ENCODE assay signal across 8 cellular contexts in the genomic region with DNA sequence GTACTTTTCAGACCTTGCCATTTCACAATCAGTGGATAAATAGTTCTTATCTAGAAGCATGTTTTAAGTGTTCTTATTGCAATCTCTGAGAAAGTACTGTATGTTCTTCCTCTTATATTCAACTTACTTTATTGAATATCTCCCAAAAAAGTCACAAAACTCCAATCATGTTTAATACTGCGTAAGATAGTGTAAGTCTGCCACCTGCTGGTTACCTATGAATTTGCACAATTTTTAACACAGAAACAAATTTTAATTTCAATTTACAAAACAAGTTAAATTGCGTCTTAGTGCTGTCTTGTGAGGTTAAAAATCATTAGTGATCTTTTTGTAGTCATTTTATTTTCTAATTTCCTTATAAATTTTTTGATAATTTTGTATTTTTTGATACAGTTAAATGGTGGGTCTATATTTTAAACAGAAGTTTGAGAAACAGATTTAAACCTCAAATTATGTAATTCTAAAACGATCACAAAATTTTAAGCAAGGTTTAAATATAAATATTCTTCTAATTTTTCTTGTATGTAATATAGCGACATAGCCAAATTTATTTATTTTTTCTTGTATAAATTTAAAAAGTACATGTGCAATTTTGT.
DNase-seq lines count a peak whose midpoint lies in the region; ATAC-seq and TF ChIP-seq lines count a peak whose summit lies in the region.

No MANE protein-coding gene starts in this region.

- no peaks in the 10 kb centered on the region for H3K27me3 ChIP-seq in right atrium auricular region
- H3K27me3 ChIP-seq in OCI-LY3 (ENCODE audit: low read depth, low read length) = no peaks in the 10 kb centered on the region
- no peaks in the 10 kb centered on the region for H3K27me3 ChIP-seq in esophagus muscularis mucosa

- TF ChIP-seq CTCF in right atrium auricular region (IDR thresholded peaks at IDR 0.05) (peak; percentile 25 to 76), OCI-LY3 (IDR thresholded peaks at IDR 0.05; ENCODE audit: low read depth, low read length) (peak; percentile 76), esophagus muscularis mucosa (IDR thresholded peaks at IDR 0.05) (peak; percentile 41 to 62 (median 59))

- intact Hi-C loops in Right ventricle myocardium inferior (cut with DNase I) = no loop called here
- intact Hi-C loops in esophagus muscularis mucosa (cut with DNase I) = no loop called here

- H3K4me2 ChIP-seq in OCI-LY3 (ENCODE audit: low read length) = no peak overlapping the region

- no peak overlapping the region for H3K9ac ChIP-seq in OCI-LY3 (ENCODE audit: low read length)

- H3K27ac ChIP-seq in right atrium auricular region (no peak overlapping the region), OCI-LY3 (ENCODE audit: low read length) (no peak overlapping the region), esophagus muscularis mucosa (replicated peaks in 1 of 4) (no peak overlapping the region), substantia nigra (ENCODE audit: low read depth, low read length, poor library complexity, severe bottlenecking) (no peak overlapping the region)

- TF ChIP-seq EP300 in esophagus muscularis mucosa (IDR thresholded peaks at IDR 0.05) = no peak

- H3K4me1 ChIP-seq in right atrium auricular region (no peaks in the 10 kb centered on the region), OCI-LY3 (ENCODE audit: low read length) (no peaks in the 10 kb centered on the region), esophagus muscularis mucosa (no peaks in the 10 kb centered on the region)

- no peaks in the 10 kb centered on the region for H3K79me2 ChIP-seq in OCI-LY3 (ENCODE audit: low read length)

- no peak overlapping the region for H2AFZ ChIP-seq in OCI-LY3 (ENCODE audit: low read depth, low read length)

- DNase-seq in right atrium auricular region (ENCODE audit: low spot score) (no peak), Right ventricle myocardium inferior (ENCODE audit: missing footprints) (no peak), esophagus muscularis mucosa (ENCODE audit: extremely low spot score) (no peak), putamen (ENCODE audit: low spot score) (peak; percentile 20), UCSD-AML1 (lab: John Stamatoyannopoulos, UW; ENCODE audit: unreplicated experiment) (no peak), ecto neural progenitor cell (ENCODE audit: low spot score) (no peak), substantia nigra (lab: John Stamatoyannopoulos, UW) (no peak)

- WGBS in esophagus muscularis mucosa = 29% methylated on average over 4 of the region's 4 CpGs

- H3K9me3 ChIP-seq in right atrium auricular region = no peaks in the 10 kb centered on the region
- no peaks in the 10 kb centered on the region for H3K9me3 ChIP-seq in OCI-LY3 (ENCODE audit: insufficient read depth, low read length)
- peaks cover 0 to 6% (median 3%) of the 10 kb centered on the region in 4 donors for H3K9me3 ChIP-seq in esophagus muscularis mucosa

- no peak for ATAC-seq in Right ventricle myocardium inferior

- H3K36me3 ChIP-seq in right atrium auricular region = no peaks in the 10 kb centered on the region
- H3K36me3 ChIP-seq in OCI-LY3 (replicated peaks; ENCODE audit: low read depth, low read length) = no peaks in the 10 kb centered on the region
- H3K36me3 ChIP-seq in esophagus muscularis mucosa = no peaks in the 10 kb centered on the region

- H3K4me3 ChIP-seq in right atrium auricular region (no peak overlapping the region), OCI-LY3 (ENCODE audit: low read length) (no peak overlapping the region), esophagus muscularis mucosa (no peak overlapping the region)

- no peak for TF ChIP-seq POLR2A in esophagus muscularis mucosa (IDR thresholded peaks at IDR 0.05; ENCODE audit: low read depth)

- no peaks in the 10 kb centered on the region for H4K20me1 ChIP-seq in OCI-LY3 (ENCODE audit: insufficient read depth, low read length)
